ENCODE assay signal across 8 cellular contexts in genomic region chr11:14904745-14905103, GRCh38. TPM values are rescaled to one million over a fixed set of nuclear protein-coding genes. Genes with fewer than 3 reads are reported as not detected.
A peak's percentile ranks its signal among the peaks of the same experiment; 100 is the strongest.
DNase-seq lines count a peak whose midpoint lies in the region; ATAC-seq and TF ChIP-seq lines count a peak whose summit lies in the region.

No MANE protein-coding gene starts in this region.

- peaks cover 38% of the 10 kb centered on the region for H3K4me1 Mint-ChIP-seq in activated naive CD8-positive, alpha-beta T cell treated with anti-CD3 and anti-CD28 coated beads, Interleukin-2, amount 10 ng/mL, durations not matched to agents 7 days and 5 days

- peak; percentile 49 for ATAC-seq in HG02885 (IDR thresholded peaks at IDR 0.05; ENCODE audit: poor library complexity, unreplicated experiment)
- peak; percentile 51 for ATAC-seq in activated naive CD8-positive, alpha-beta T cell treated with anti-CD3 and anti-CD28 coated beads, Interleukin-2, amount 10 ng/mL, durations not matched to agents 7 days and 5 days (ENCODE audit: low read depth)
- ATAC-seq in left cardiac atrium, result peak; percentile 85 to 86
- peak; percentile 87 for ATAC-seq in upper lobe of right lung
- ATAC-seq in GM19452 (IDR thresholded peaks at IDR 0.05; ENCODE audit: unreplicated experiment), result no peak

- H3K27ac ChIP-seq in SK-N-MC (no peak overlapping the region), prostate gland (no peak overlapping the region), upper lobe of right lung (no peak overlapping the region)

- TF ChIP-seq POLR2A in prostate gland (IDR thresholded peaks at IDR 0.05), result no peak

- POLR2A ChIA-PET in activated naive CD8-positive, alpha-beta T cell treated with anti-CD3 and anti-CD28 coated beads, Interleukin-2, amount 10 ng/mL, durations not matched to agents 7 days and 5 days (lab: Charles Lee), result interaction anchor here (3.3 to 4.7 kb wide), 2 partner anchors 11 to 385 kb away, joined by 14 to 37 read pairs; partner anchors contain the start of genes CYP2R1 and PSMA1

- peak overlapping the region; percentile 94 for H3K4me3 Mint-ChIP-seq in activated naive CD8-positive, alpha-beta T cell treated with anti-CD3 and anti-CD28 coated beads, Interleukin-2, amount 10 ng/mL, durations not matched to agents 7 days and 5 days

- no peaks in the 10 kb centered on the region for H3K27me3 Mint-ChIP-seq in activated naive CD8-positive, alpha-beta T cell treated with anti-CD3 and anti-CD28 coated beads, Interleukin-2, amount 10 ng/mL, durations not matched to agents 7 days and 5 days

- peak; percentile 97 for TF ChIP-seq CTCF in GM12874 (IDR thresholded peaks at IDR 0.05; ENCODE audit: insufficient read depth, low read depth, low read length)
- TF ChIP-seq CTCF in prostate gland (IDR thresholded peaks at IDR 0.05), result peak; percentile 70 to 90 (median 78)
- peak; percentile 96 for TF ChIP-seq CTCF in upper lobe of right lung (IDR thresholded peaks at IDR 0.05)

- peak overlapping the region; percentile 94 for H3K27ac Mint-ChIP-seq in activated naive CD8-positive, alpha-beta T cell treated with anti-CD3 and anti-CD28 coated beads, Interleukin-2, amount 10 ng/mL, durations not matched to agents 7 days and 5 days

- peak overlapping the region; percentile 23; the same call in 1 of the 2 replicates for H3K4me3 ChIP-seq in SK-N-MC
- H3K4me3 ChIP-seq in prostate gland, result peak overlapping the region; percentile 30 to 38
- H3K4me3 ChIP-seq in upper lobe of right lung, result peak overlapping the region; percentile 61

- no peak for DNase-seq in SK-N-MC (ENCODE audit: low read depth, low spot score)
- peak; percentile 91 for DNase-seq in activated naive CD8-positive, alpha-beta T cell treated with anti-CD3 and anti-CD28 coated beads, Interleukin-2, amount 10 ng/mL, durations not matched to agents 7 days and 5 days
- DNase-seq in left cardiac atrium, result peak; percentile 86
- DNase-seq in prostate gland (ENCODE audit: low spot score), result peak; percentile 55
- DNase-seq in upper lobe of right lung, result peak; percentile 93

- H3K9me3 ChIP-seq in SK-N-MC (ENCODE audit: low read depth, low read length) (no peaks in the 10 kb centered on the region), prostate gland (no peaks in the 10 kb centered on the region), upper lobe of right lung (no peaks in the 10 kb centered on the region)

- peaks cover 4% of the 10 kb centered on the region for H3K4me1 ChIP-seq in prostate gland (replicated peaks)
- H3K4me1 ChIP-seq in upper lobe of right lung, result peaks cover 12% of the 10 kb centered on the region

- H3K36me3 ChIP-seq in SK-N-MC (ENCODE audit: insufficient read depth, low read length) (no peaks in the 10 kb centered on the region), prostate gland (no peaks in the 10 kb centered on the region), upper lobe of right lung (no peaks in the 10 kb centered on the region)

- WGBS in prostate gland, result 13% methylated on average over 26 of the region's 26 CpGs

- H3K9ac ChIP-seq in SK-N-MC (ENCODE audit: insufficient read length), result no peak overlapping the region

- H3K9me3 Mint-ChIP-seq in activated naive CD8-positive, alpha-beta T cell treated with anti-CD3 and anti-CD28 coated beads, Interleukin-2, amount 10 ng/mL, durations not matched to agents 7 days and 5 days, result no peaks in the 10 kb centered on the region

- intact Hi-C loops in left cardiac atrium (cut with DNase I) (loop anchor here (5.0 to 10.0 kb wide), 5 partner anchors 110 to 370 kb away; no protein-coding TSS in a partner anchor), prostate gland (cut with DNase I) (loop anchor here (5.0 to 10.0 kb wide), 2 partner anchors 170 to 367 kb away; partner anchors contain the start of gene CALCB), upper lobe of right lung (cut with DNase I) (no loop called here)

- no peaks in the 10 kb centered on the region for H3K27me3 ChIP-seq in prostate gland (replicated peaks; ENCODE audit: insufficient read depth)
- H3K27me3 ChIP-seq in upper lobe of right lung, result no peaks in the 10 kb centered on the region

- no peaks in the 10 kb centered on the region for H3K36me3 Mint-ChIP-seq in activated naive CD8-positive, alpha-beta T cell treated with anti-CD3 and anti-CD28 coated beads, Interleukin-2, amount 10 ng/mL, durations not matched to agents 7 days and 5 days

RNA-seq across cellular contexts. Expression of gene CYP2R1, which starts 12.7 kb away (rescaled TPM):
- total RNA-seq in activated naive CD8-positive, alpha-beta T cell treated with anti-CD3 and anti-CD28 coated beads, Interleukin-2, amount 10 ng/mL, durations not matched to agents 7 days and 5 days, result 10 to 100 TPM; 16.3 to 18.0 TPM
- total RNA-seq in left cardiac atrium (10 to 100 TPM in 1 of 2 donors, 1 to 10 TPM in 1; 7.8 to 10.1 TPM), prostate gland (10 to 100 TPM; 21.1 to 26.6 TPM), upper lobe of right lung (14.7 TPM)
